13 cellular contexts compared by ENCODE assay signal in the genomic region with DNA sequence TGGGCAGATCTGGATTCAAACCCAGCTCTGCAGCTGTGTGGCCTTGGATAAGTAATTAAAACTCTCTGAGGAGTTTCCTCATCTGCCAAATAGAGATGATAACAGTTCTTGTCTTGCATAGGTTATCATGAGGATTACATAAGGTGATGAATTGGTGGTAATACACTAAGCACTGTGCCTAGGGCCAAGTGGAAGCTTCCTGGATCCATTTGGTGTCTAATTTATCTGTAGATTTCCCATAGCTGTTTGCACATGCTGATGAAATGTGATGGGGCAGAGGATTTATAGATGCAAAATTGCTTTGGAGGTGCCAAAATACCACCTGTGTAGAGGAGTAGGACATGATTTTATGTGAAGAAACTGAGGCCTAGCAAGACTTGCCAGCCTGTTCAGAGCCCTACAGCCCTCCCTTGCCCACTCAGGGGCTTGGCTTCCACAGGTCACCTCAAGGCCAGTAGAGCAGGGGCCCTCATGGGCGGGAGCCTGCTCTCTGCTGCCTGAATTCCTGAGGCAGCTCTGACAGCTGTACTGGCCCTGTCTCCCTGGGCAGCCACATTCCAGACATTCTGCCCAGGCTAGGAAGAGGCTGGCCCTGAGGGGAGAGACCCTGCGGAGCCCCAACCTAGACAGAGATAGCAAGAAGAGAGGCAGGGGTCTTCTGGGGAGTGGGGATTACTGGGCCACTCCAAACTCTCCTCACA. TPM values are rescaled to one million over a fixed set of nuclear protein-coding genes. Genes with fewer than 3 reads are reported as not detected.
DNase-seq lines count a peak whose midpoint lies in the region; TF ChIP-seq lines count a peak whose summit lies in the region.
"Had no signal": no experiment of that assay in that cellular context is flagged by ENCODE, and none has a peak within 500 bp of the region (broad histone marks: within the 10 kb centered on the region; RNA-seq: fewer than 3 reads in every experiment).

No MANE protein-coding gene starts in this region.

- H3K4me3 ChIP-seq in H7 (ENCODE audit: insufficient read depth, low read depth, low read length) = no peak overlapping the region
- H3K4me3 ChIP-seq: prostate gland had no signal

- H3K36me3 Mint-ChIP-seq in brain = no peaks in the 10 kb centered on the region
- H3K36me3 Mint-ChIP-seq: memory B cell had no signal

- H3K9me3 Mint-ChIP-seq in brain = peaks cover 0 to 4% (median 0%) of the 10 kb centered on the region in 5 experiments
- H3K9me3 Mint-ChIP-seq: activated T-cell treated with anti-CD3 and anti-CD28 coated beads, Interleukin-2, amount 50 U/mL, for 24 hours; memory B cell had no signal

- peak overlapping the region in 3 of 5 experiments; percentile 38 to 63 (median 54) for H3K27ac Mint-ChIP-seq in brain
- H3K27ac Mint-ChIP-seq: activated T-cell treated with anti-CD3 and anti-CD28 coated beads, Interleukin-2, amount 50 U/mL, for 24 hours; memory B cell had no signal

- peak; percentile 83 for DNase-seq in H7
- peak; percentile 20 for DNase-seq in iris pigment epithelial cell (ENCODE audit: low read depth)
- DNase-seq in renal cortical epithelial cell (ENCODE audit: low read depth) = peak; percentile 45
- no peak for DNase-seq in NK-92 (lab: John Stamatoyannopoulos, UW; ENCODE audit: unreplicated experiment)
- no peak for DNase-seq in T-helper 2 cell
- DNase-seq in medulla oblongata (ENCODE audit: extremely low spot score) = no peak
- DNase-seq: activated T-cell treated with anti-CD3 and anti-CD28 coated beads, Interleukin-2, amount 50 U/mL, for 24 hours; glutamatergic neuron; KG1; NCI-H1930 had no signal

- no peak overlapping the region for H3K4me3 Mint-ChIP-seq in brain
- H3K4me3 Mint-ChIP-seq: activated T-cell treated with anti-CD3 and anti-CD28 coated beads, Interleukin-2, amount 50 U/mL, for 24 hours; memory B cell had no signal

- H3K4me1 Mint-ChIP-seq in brain = peaks cover 9% of the 10 kb centered on the region
- H3K4me1 Mint-ChIP-seq: memory B cell had no signal

- peaks cover 6% of the 10 kb centered on the region for H3K27me3 Mint-ChIP-seq in brain
- H3K27me3 Mint-ChIP-seq: activated T-cell treated with anti-CD3 and anti-CD28 coated beads, Interleukin-2, amount 50 U/mL, for 24 hours had no signal

- no peak for TF ChIP-seq CTCF in brain (conservative IDR thresholded peaks at IDR 0.05)

- H3K36me3 ChIP-seq in H7 (replicated peaks; ENCODE audit: control insufficient read depth, insufficient read depth, low read length) = no peaks in the 10 kb centered on the region
- H3K36me3 ChIP-seq: prostate gland had no signal

- H3K27me3 ChIP-seq in H7 (ENCODE audit: control insufficient read depth, insufficient read depth, low read length) = no peaks in the 10 kb centered on the region

RNA-seq across cellular contexts. Expression of a gene that starts 5.9 kb away (rescaled TPM):
- total RNA-seq in H7 (2014; rRNA removed; shearing (Covaris generic)) = under 0.01 TPM in 2 replicates
- polyA plus RNA-seq in brain (ENCODE audit: insufficient read depth, low read depth, low replicate concordance) = 0.03 TPM
- total RNA-seq in renal cortical epithelial cell = 0.17 and 0.89 TPM in 2 replicates

Comparison
In these comparisons a context has a peak if more than half of its experiments do, and no peak if none do; other contexts are left out.
1. DNase-seq: peak in H7 (single experiment), iris pigment epithelial cell (single experiment) and renal cortical epithelial cell (single experiment); none in NK-92 (single experiment), T-helper 2 cell (0 of 5) and medulla oblongata (single experiment).